In genomic region chr14:55412686-55413085, GRCh38 we compare ENCODE assay signal across 13 cellular contexts. TPM values are rescaled to one million over a fixed set of nuclear protein-coding genes. Genes with fewer than 3 reads are reported as not detected.
A peak's percentile ranks its signal among the peaks of the same experiment; 100 is the strongest.
DNase-seq lines count a peak whose midpoint lies in the region; ATAC-seq and TF ChIP-seq lines count a peak whose summit lies in the region.
"Had no signal": no experiment of that assay in that cellular context is flagged by ENCODE, and none has a peak within 500 bp of the region (broad histone marks: within the 10 kb centered on the region; RNA-seq: fewer than 3 reads in every experiment).

No MANE protein-coding gene starts in this region.

- peaks cover 24% of the 10 kb centered on the region for H3K4me1 ChIP-seq in CD4-positive, alpha-beta memory T cell (ENCODE audit: insufficient read depth, low read length)

- peak overlapping the region in 7 of 8 donors; percentile 50 to 94 (median 90) for H3K4me3 Mint-ChIP-seq in CD4-positive, alpha-beta memory T cell
- H3K4me3 Mint-ChIP-seq in brain (peak overlapping the region; percentile 96 to 98 (median 98)), natural killer cell (peak overlapping the region; percentile 93)

- no peak for ATAC-seq in natural killer cell

- H3K27me3 Mint-ChIP-seq in CD4-positive, alpha-beta memory T cell: peaks cover 0 to 2% of the 10 kb centered on the region in 2 donors
- peaks cover 16% of the 10 kb centered on the region for H3K27me3 Mint-ChIP-seq in brain
- H3K27me3 Mint-ChIP-seq in natural killer cell (ENCODE audit: low read depth in 2 of 2): peaks cover 0 to 3% of the 10 kb centered on the region in 2 donors

- peaks cover 23 to 41% (median 34%) of the 10 kb centered on the region in 4 donors for H3K4me1 Mint-ChIP-seq in CD4-positive, alpha-beta memory T cell
- H3K4me1 Mint-ChIP-seq in brain (peaks cover 37% of the 10 kb centered on the region), natural killer cell (peaks cover 30 to 34% of the 10 kb centered on the region in 2 donors)

- H3K9me3 ChIP-seq in CD4-positive, alpha-beta memory T cell (ENCODE audit: control insufficient read depth in 1 of 2, low read length in 2 of 2): no peaks in the 10 kb centered on the region
- H3K9me3 ChIP-seq: MG63, thoracic aorta had no signal

- no peaks in the 10 kb centered on the region for H3K9me3 Mint-ChIP-seq in CD4-positive, alpha-beta memory T cell
- H3K9me3 Mint-ChIP-seq in brain (no peaks in the 10 kb centered on the region), natural killer cell (no peaks in the 10 kb centered on the region)

- TF ChIP-seq CTCF in brain (conservative IDR thresholded peaks at IDR 0.05) (no peak), natural killer cell (IDR thresholded peaks at IDR 0.05) (no peak)

- CTCF ChIA-PET in CD4-positive, alpha-beta memory T cell (lab: Charles Lee; ENCODE audit: partially characterized antibody): interaction anchor here (1.4 kb wide), 1 partner anchor 16 kb away, joined by 6 read pairs; no protein-coding TSS in a partner anchor

- intact Hi-C loops in CD4-positive, alpha-beta memory T cell (cut with micrococcal nuclease): loop anchor here (5.0 kb wide), 2 partner anchors 40 to 140 kb away; partner anchors contain the start of gene FBXO34
- intact Hi-C loops in natural killer cell (cut with micrococcal nuclease): loop anchor here (5.0 kb wide), 1 partner anchor 200 kb away; no protein-coding TSS in a partner anchor

- H3K36me3 Mint-ChIP-seq in CD4-positive, alpha-beta memory T cell: peaks cover 0 to 5% of the 10 kb centered on the region in 2 donors
- no peaks in the 10 kb centered on the region for H3K36me3 Mint-ChIP-seq in brain
- H3K36me3 Mint-ChIP-seq in natural killer cell: no peaks in the 10 kb centered on the region

- DNase-seq in CD4-positive, alpha-beta memory T cell: no peak
- DNase-seq in HT-29 (ENCODE audit: low spot score) (peak; percentile 69), natural killer cell (no peak), DMS 273 (lab: John Stamatoyannopoulos, UW; ENCODE audit: unreplicated experiment) (no peak), superior temporal gyrus (ENCODE audit: extremely low spot score) (no peak), HUDEP-2 (lab: John Stamatoyannopoulos, UW; ENCODE audit: unreplicated experiment in 76 of 76) (no peak)
- no peak for DNase-seq in stimulated activated CD4-positive, alpha-beta T cell treated with anti-CD3 and anti-CD28 coated beads, Interleukin-4, amount 100 ng/mL, for 1 hour
- DNase-seq: effector CD8-positive, alpha-beta T cell; MG63 had no signal

- POLR2A ChIA-PET in CD4-positive, alpha-beta memory T cell (lab: Charles Lee; ENCODE audit: partially characterized antibody): interaction anchor here (1.0 kb wide), 1 partner anchor 166 kb away, joined by 3 read pairs; no protein-coding TSS in a partner anchor

- no peak overlapping the region for H3K4me3 ChIP-seq in CD4-positive, alpha-beta memory T cell (ENCODE audit: low read length in 2 of 2)

- H3K27ac Mint-ChIP-seq in CD4-positive, alpha-beta memory T cell: peak overlapping the region in 2 of 7 donors; percentile 38 to 92
- H3K27ac Mint-ChIP-seq in brain (peak overlapping the region in 4 of 5 experiments; percentile 27 to 94 (median 36)), natural killer cell (peak overlapping the region; percentile 34 to 87)

- H3K27me3 ChIP-seq in CD4-positive, alpha-beta memory T cell (ENCODE audit: insufficient read depth, low read length): no peaks in the 10 kb centered on the region
- H3K27me3 ChIP-seq: MG63 had no signal

- no peaks in the 10 kb centered on the region for H3K36me3 ChIP-seq in CD4-positive, alpha-beta memory T cell (ENCODE audit: insufficient read depth, low read length)
- H3K36me3 ChIP-seq: MG63, thoracic aorta had no signal

- H3K27ac ChIP-seq in CD4-positive, alpha-beta memory T cell (ENCODE audit: low read depth, low read length): no peak overlapping the region

RNA-seq across cellular contexts. Expression of gene ATG14, which starts 1.1 kb away (rescaled TPM):
- total RNA-seq in CD4-positive, alpha-beta memory T cell: 10 to 100 TPM; 18.3 to 18.4 TPM
- polyA plus RNA-seq in CD4-positive, alpha-beta memory T cell: 1 to 10 TPM; 2.5 to 8.3 TPM
- total RNA-seq in HT-29 (2014; rRNA removed; shearing (Covaris generic)): 3.1 and 3.5 TPM in 2 replicates
- 8.9 TPM for polyA plus RNA-seq in brain (ENCODE audit: insufficient read depth, low read depth, low replicate concordance)
- total RNA-seq in natural killer cell: 10 to 100 TPM; 18.1 to 23.1 (median 20.5) TPM

RNA-seq across cellular contexts. Expression of gene TBPL2, which starts 27.7 kb away (rescaled TPM):
- not detected for total RNA-seq in CD4-positive, alpha-beta memory T cell
- polyA plus RNA-seq in CD4-positive, alpha-beta memory T cell: not detected
- not detected in 2 replicates for total RNA-seq in HT-29 (2014; rRNA removed; shearing (Covaris generic))
- not detected for polyA plus RNA-seq in brain (ENCODE audit: insufficient read depth, low read depth, low replicate concordance)
- not detected for total RNA-seq in natural killer cell
- total RNA-seq: activated CD8-positive, alpha-beta memory T cell treated with anti-CD3 and anti-CD28 coated beads for 36 hours; left lobe of liver; thoracic aorta had no signal
